In genomic region chr2:217800433-217801114, GRCh38 we compare ENCODE assay signal across 18 cellular contexts.
DNase-seq lines count a peak whose midpoint lies in the region; TF ChIP-seq lines count a peak whose summit lies in the region.
"Had no signal": no experiment of that assay in that cellular context is flagged by ENCODE, and none has a peak within 500 bp of the region (broad histone marks: within the 10 kb centered on the region; RNA-seq: fewer than 3 reads in every experiment).

No MANE protein-coding gene starts in this region.

- H3K9me3 ChIP-seq in left ventricle myocardium inferior (replicated peaks) (no peaks in the 10 kb centered on the region), right atrium auricular region (no peaks in the 10 kb centered on the region), sigmoid colon (no peaks in the 10 kb centered on the region)
- H3K9me3 ChIP-seq in CD4-positive, alpha-beta memory T cell (ENCODE audit: control insufficient read depth in 1 of 2, low read length in 2 of 2): no peaks in the 10 kb centered on the region
- H3K9me3 ChIP-seq: tibial nerve had no signal

- H3K27ac Mint-ChIP-seq in CD4-positive, alpha-beta memory T cell: no peak overlapping the region
- H3K27ac Mint-ChIP-seq: activated naive CD4-positive, alpha-beta T cell treated with anti-CD3 and anti-CD28 coated beads, Interleukin-2, amount 50 U/mL, for 24 hours; CD4-positive, alpha-beta T cell had no signal

- no peak for TF ChIP-seq POLR2A in sigmoid colon (IDR thresholded peaks at IDR 0.05)

- H3K27me3 Mint-ChIP-seq in CD4-positive, alpha-beta memory T cell: no peaks in the 10 kb centered on the region
- H3K27me3 Mint-ChIP-seq: activated naive CD4-positive, alpha-beta T cell treated with anti-CD3 and anti-CD28 coated beads, Interleukin-2, amount 50 U/mL, for 24 hours; CD4-positive, alpha-beta T cell had no signal

- TF ChIP-seq EP300 in sigmoid colon (IDR thresholded peaks at IDR 0.05): no peak

- H3K27ac ChIP-seq in left ventricle myocardium inferior (replicated peaks) (peak overlapping the region; percentile 73), right atrium auricular region (peak overlapping the region; percentile 18 to 19), sigmoid colon (peak overlapping the region; percentile 70 to 80 (median 76))
- no peak overlapping the region for H3K27ac ChIP-seq in CD4-positive, alpha-beta memory T cell (ENCODE audit: low read depth, low read length)
- H3K27ac ChIP-seq: brain microvascular endothelial cell had no signal

- H3K27me3 ChIP-seq in left ventricle myocardium inferior (ENCODE audit: low read depth): no peaks in the 10 kb centered on the region
- no peaks in the 10 kb centered on the region for H3K27me3 ChIP-seq in right atrium auricular region
- H3K27me3 ChIP-seq in sigmoid colon: no peaks in the 10 kb centered on the region
- no peaks in the 10 kb centered on the region for H3K27me3 ChIP-seq in CD4-positive, alpha-beta memory T cell (ENCODE audit: insufficient read depth, low read length)
- H3K27me3 ChIP-seq: brain microvascular endothelial cell, tibial nerve had no signal

- in situ Hi-C loops in GM13976 (cut with MboI; ENCODE audit: low sequenced_read_pairs, unreplicated experiment): no loop called here

- no peak overlapping the region for H3K4me3 Mint-ChIP-seq in CD4-positive, alpha-beta memory T cell
- H3K4me3 Mint-ChIP-seq: activated naive CD4-positive, alpha-beta T cell treated with anti-CD3 and anti-CD28 coated beads, Interleukin-2, amount 50 U/mL, for 24 hours; CD4-positive, alpha-beta T cell had no signal

- H3K4me3 ChIP-seq in left ventricle myocardium inferior (no peak overlapping the region), right atrium auricular region (no peak overlapping the region), sigmoid colon (no peak overlapping the region)
- no peak overlapping the region for H3K4me3 ChIP-seq in CD4-positive, alpha-beta memory T cell (ENCODE audit: low read length in 2 of 2)
- H3K4me3 ChIP-seq: tibial nerve had no signal

- no peaks in the 10 kb centered on the region for H3K9me3 Mint-ChIP-seq in CD4-positive, alpha-beta memory T cell
- H3K9me3 Mint-ChIP-seq: activated naive CD4-positive, alpha-beta T cell treated with anti-CD3 and anti-CD28 coated beads, Interleukin-2, amount 50 U/mL, for 24 hours; CD4-positive, alpha-beta T cell had no signal

- WGBS in sigmoid colon, 2 donors: 86 to 89% methylated on average over 10 of the region's 10 CpGs

- H3K4me1 ChIP-seq in left ventricle myocardium inferior (peaks cover 98% of the 10 kb centered on the region), right atrium auricular region (peaks cover 0 to 58% of the 10 kb centered on the region in 2 donors), sigmoid colon (peaks cover 0 to 76% (median 55%) of the 10 kb centered on the region in 4 donors)
- H3K4me1 ChIP-seq in CD4-positive, alpha-beta memory T cell (ENCODE audit: insufficient read depth, low read length): no peaks in the 10 kb centered on the region

- H3K36me3 ChIP-seq in left ventricle myocardium inferior (peaks cover 36% of the 10 kb centered on the region), right atrium auricular region (peaks cover 64% of the 10 kb centered on the region), sigmoid colon (peaks cover 13 to 70% (median 47%) of the 10 kb centered on the region in 4 donors)
- no peaks in the 10 kb centered on the region for H3K36me3 ChIP-seq in CD4-positive, alpha-beta memory T cell (ENCODE audit: insufficient read depth, low read length)

- POLR2A ChIA-PET in CD4-positive, alpha-beta memory T cell (lab: Charles Lee; ENCODE audit: partially characterized antibody): no interaction called here

- no peaks in the 10 kb centered on the region for H3K36me3 Mint-ChIP-seq in CD4-positive, alpha-beta memory T cell
- H3K36me3 Mint-ChIP-seq: activated naive CD4-positive, alpha-beta T cell treated with anti-CD3 and anti-CD28 coated beads, Interleukin-2, amount 50 U/mL, for 24 hours had no signal

- CTCF ChIA-PET in CD4-positive, alpha-beta memory T cell (lab: Charles Lee; ENCODE audit: partially characterized antibody): interaction anchor here (1.2 to 11.6 kb wide), 2 partner anchors 10 to 15 kb away, joined by 3 to 74 read pairs; no protein-coding TSS in a partner anchor

- H3K4me1 Mint-ChIP-seq in CD4-positive, alpha-beta memory T cell: peaks cover 0 to 1% (median under 1%) of the 10 kb centered on the region in 4 donors
- H3K4me1 Mint-ChIP-seq: activated naive CD4-positive, alpha-beta T cell treated with anti-CD3 and anti-CD28 coated beads, Interleukin-2, amount 50 U/mL, for 24 hours had no signal

- intact Hi-C loops in left ventricle myocardium inferior (cut with micrococcal nuclease) (no loop called here), cardiac septum (cut with DNase I) (no loop called here), sigmoid colon (cut with DNase I) (no loop called here)
- intact Hi-C loops in CD4-positive, alpha-beta memory T cell (cut with micrococcal nuclease): no loop called here

- DNase-seq in left ventricle myocardium inferior (peak; percentile 15), cardiac septum (ENCODE audit: low spot score) (no peak), right atrium auricular region (ENCODE audit: low spot score) (no peak), sigmoid colon (peak; percentile 70), COR-L47 (lab: John Stamatoyannopoulos, UW) (no peak), SW 1271 (lab: John Stamatoyannopoulos, UW) (no peak), GM13976 (ENCODE audit: low spot score) (no peak)
- no peak for DNase-seq in CD4-positive, alpha-beta memory T cell
- DNase-seq: activated CD4-positive, alpha-beta T cell treated with anti-CD3 and anti-CD28 coated beads, Interleukin-2, amount 50 U/mL, for 4 hours; activated T-cell treated with anti-CD3 and anti-CD28 coated beads, Interleukin-2, amount 50 U/mL, for 1 hour; brain microvascular endothelial cell; CD4-positive, alpha-beta T cell; DMS79 treated with DMSO at 0.1 percent for 48 hours; NCI-H1694 treated with DMSO at 0.1 percent for 48 hours; RPMI8226; small intestine had no signal

- TF ChIP-seq CTCF in left ventricle myocardium inferior (IDR thresholded peaks at IDR 0.05; ENCODE audit: borderline replicate concordance): no peak
- TF ChIP-seq CTCF in right atrium auricular region (IDR thresholded peaks at IDR 0.05): no peak
- no peak for TF ChIP-seq CTCF in sigmoid colon (IDR thresholded peaks at IDR 0.05)
- no peak for TF ChIP-seq CTCF in GM13976 (IDR thresholded peaks at IDR 0.05; ENCODE audit: borderline replicate concordance, control extremely low read depth, extremely low read depth, insufficient read depth, missing control alignments)

Comparison
In these comparisons a context has a peak if more than half of its experiments do, and no peak if none do; other contexts are left out.
1. DNase-seq: peak in left ventricle myocardium inferior (single experiment) and sigmoid colon (single experiment); none in cardiac septum (single experiment), right atrium auricular region (single experiment), CD4-positive, alpha-beta memory T cell (0 of 5), COR-L47 (single experiment), SW 1271 (0 of 2) and GM13976 (single experiment).